In the genomic region with DNA sequence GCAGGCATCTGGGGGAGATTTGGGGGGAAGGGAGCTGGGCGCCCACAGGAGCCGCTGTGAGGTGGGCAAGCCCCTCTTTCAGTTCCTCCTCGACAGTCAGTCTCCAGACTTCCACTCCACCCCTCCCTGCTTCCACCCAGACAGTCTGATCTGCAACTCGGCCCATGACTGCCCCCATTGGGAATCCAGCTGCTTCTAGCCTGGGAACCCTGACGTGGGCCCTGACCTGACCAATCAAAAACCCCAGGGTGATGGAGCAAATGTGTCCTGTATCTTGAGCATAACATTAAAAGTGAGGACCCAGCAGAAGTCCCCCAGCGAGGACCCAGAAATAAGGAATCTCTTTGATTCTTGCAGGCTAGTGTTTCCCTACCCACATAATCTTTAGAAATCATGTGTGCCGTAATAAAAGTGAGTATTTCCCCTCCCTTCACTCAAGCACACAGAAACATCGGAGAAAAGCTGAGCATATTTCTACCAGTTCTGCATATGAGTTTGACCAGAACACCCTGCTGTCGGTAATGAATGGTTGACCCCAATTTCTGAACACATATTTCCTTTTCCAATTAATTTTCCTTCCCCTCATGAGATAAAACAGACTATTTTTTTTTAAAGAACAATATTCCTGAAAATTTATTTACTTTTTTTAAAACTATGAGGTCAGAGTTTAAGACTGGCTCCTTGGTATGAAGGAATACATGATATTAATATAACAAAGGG, we compare ENCODE assay signal across 8 cellular contexts. TPM values are rescaled to one million over a fixed set of nuclear protein-coding genes. Genes with fewer than 3 reads are reported as not detected.
DNase-seq lines count a peak whose midpoint lies in the region; TF ChIP-seq lines count a peak whose summit lies in the region.

No MANE protein-coding gene starts in this region.

- peak overlapping the region in 2 of 8 donors; percentile 17 to 21 for H3K27ac Mint-ChIP-seq in CD8-positive, alpha-beta memory T cell

- peaks cover 0 to 37% (median 0%) of the 10 kb centered on the region in 3 donors for H3K36me3 ChIP-seq in Peyer's patch
- H3K36me3 ChIP-seq in spleen = peaks cover 0 to 51% (median 14%) of the 10 kb centered on the region in 6 donors
- H3K36me3 ChIP-seq in CD8-positive, alpha-beta memory T cell (ENCODE audit: insufficient read depth, low read length) = peaks cover 18% of the 10 kb centered on the region

- no peak overlapping the region for H3K4me3 ChIP-seq in Peyer's patch
- peak overlapping the region in 4 of 8 donors; percentile 0 to 50 (median 18) for H3K4me3 ChIP-seq in spleen
- no peak overlapping the region for H3K4me3 ChIP-seq in CD8-positive, alpha-beta memory T cell (ENCODE audit: low read length)

- TF ChIP-seq CTCF in Peyer's patch (IDR thresholded peaks at IDR 0.05) (no peak), spleen (IDR thresholded peaks at IDR 0.05 in 8 of 11, conservative IDR thresholded peaks at IDR 0.05 in 3 of 11) (no peak)

- CTCF ChIA-PET in CD8-positive, alpha-beta memory T cell (lab: Charles Lee) = interaction anchor here (0.9 kb wide), 1 partner anchor 187 kb away, joined by 4 read pairs; no protein-coding TSS in a partner anchor

- WGBS in spleen, 5 donors = 21 to 37% (median 32%) methylated on average over 9 of the region's 9 CpGs

- TF ChIP-seq POLR2A in Peyer's patch (IDR thresholded peaks at IDR 0.05) = no peak
- no peak for TF ChIP-seq POLR2A in spleen (IDR thresholded peaks at IDR 0.05)

- H3K4me1 Mint-ChIP-seq in CD8-positive, alpha-beta memory T cell = peaks cover 24 to 37% (median 29%) of the 10 kb centered on the region in 3 donors

- intact Hi-C loops in spleen (cut with DNase I; ENCODE audit: low total_unique reads) = no loop called here

- POLR2A ChIA-PET in CD8-positive, alpha-beta memory T cell (lab: Charles Lee) = no interaction called here

- DNase-seq in GM03348 (ENCODE audit: low spot score) (peak; percentile 85), HCEC 1CT (peak; percentile 94), Peyer's patch (peak in 2 of 3 donors; percentile 36 to 56), germinal center (ENCODE audit: low spot score) (peak; percentile 36), spleen (peak; percentile 76), HuH-7 (ENCODE audit: low spot score) (no peak), DMS153 (lab: John Stamatoyannopoulos, UW) (no peak)
- DNase-seq in CD8-positive, alpha-beta memory T cell = no peak

- peaks cover 0 to 50% (median 16%) of the 10 kb centered on the region in 3 donors for H3K36me3 Mint-ChIP-seq in CD8-positive, alpha-beta memory T cell

- H3K27me3 Mint-ChIP-seq in CD8-positive, alpha-beta memory T cell = no peaks in the 10 kb centered on the region

- H3K4me3 Mint-ChIP-seq in CD8-positive, alpha-beta memory T cell = no peak overlapping the region

- H3K4me1 ChIP-seq in Peyer's patch (peaks cover 0 to 22% (median under 1%) of the 10 kb centered on the region in 4 donors), spleen (peaks cover 32 to 97% (median 77%) of the 10 kb centered on the region in 6 donors)
- H3K4me1 ChIP-seq in CD8-positive, alpha-beta memory T cell (ENCODE audit: insufficient read depth, low read length) = peaks cover 6% of the 10 kb centered on the region

- H3K27ac ChIP-seq in Peyer's patch = peak overlapping the region in 2 of 4 donors; percentile 10 to 14
- peak overlapping the region in 7 of 8 donors; percentile 3 to 95 (median 93) for H3K27ac ChIP-seq in spleen
- no peak overlapping the region for H3K27ac ChIP-seq in CD8-positive, alpha-beta memory T cell (ENCODE audit: low read depth, low read length)

- no peaks in the 10 kb centered on the region for H3K9me3 Mint-ChIP-seq in CD8-positive, alpha-beta memory T cell

- H3K27me3 ChIP-seq in Peyer's patch = no peaks in the 10 kb centered on the region
- H3K27me3 ChIP-seq in spleen (replicated peaks in 1 of 7) = no peaks in the 10 kb centered on the region
- no peaks in the 10 kb centered on the region for H3K27me3 ChIP-seq in CD8-positive, alpha-beta memory T cell (ENCODE audit: insufficient read depth, low read length, poor library complexity, severe bottlenecking)

- no peaks in the 10 kb centered on the region for H3K9me3 ChIP-seq in Peyer's patch
- H3K9me3 ChIP-seq in spleen = peaks cover 0 to 4% (median 0%) of the 10 kb centered on the region in 8 donors
- no peaks in the 10 kb centered on the region for H3K9me3 ChIP-seq in CD8-positive, alpha-beta memory T cell (ENCODE audit: low read length)

RNA-seq across cellular contexts. Expression of gene SSH1, which starts 6.4 kb away (rescaled TPM):
- total RNA-seq in Peyer's patch = 10 to 100 TPM; 11.6 to 35.5 (median 23.3) TPM
- total RNA-seq in spleen = 10 to 100 TPM; 32.2 to 71.3 (median 47.8) TPM
- 1 to 10 TPM; 1.7 to 8.6 (median 2.7) TPM for polyA plus RNA-seq in spleen
- 10 to 100 TPM; 38.4 to 42.4 TPM for total RNA-seq in CD8-positive, alpha-beta memory T cell
- polyA plus RNA-seq in CD8-positive, alpha-beta memory T cell = 12.0 TPM

RNA-seq across cellular contexts. Expression of gene DAO, which starts 28.9 kb away (rescaled TPM):
- 1 to 10 TPM in 1 of 4 donors, not detected in 3; 1.2 TPM for total RNA-seq in Peyer's patch
- under 1 TPM in 1 of 7 donors, not detected in 6; 0.42 TPM for total RNA-seq in spleen
- not detected for polyA plus RNA-seq in spleen
- total RNA-seq in CD8-positive, alpha-beta memory T cell = not detected
- polyA plus RNA-seq in CD8-positive, alpha-beta memory T cell = not detected

Comparison
In these comparisons a context has a peak if more than half of its experiments do, and no peak if none do; other contexts are left out.
1. DNase-seq: peak in GM03348 (single experiment), HCEC 1CT (single experiment), Peyer's patch (2 of 3), germinal center (single experiment) and spleen (single experiment); none in CD8-positive, alpha-beta memory T cell (0 of 5), HuH-7 (single experiment) and DMS153 (single experiment).